In the genomic region with DNA sequence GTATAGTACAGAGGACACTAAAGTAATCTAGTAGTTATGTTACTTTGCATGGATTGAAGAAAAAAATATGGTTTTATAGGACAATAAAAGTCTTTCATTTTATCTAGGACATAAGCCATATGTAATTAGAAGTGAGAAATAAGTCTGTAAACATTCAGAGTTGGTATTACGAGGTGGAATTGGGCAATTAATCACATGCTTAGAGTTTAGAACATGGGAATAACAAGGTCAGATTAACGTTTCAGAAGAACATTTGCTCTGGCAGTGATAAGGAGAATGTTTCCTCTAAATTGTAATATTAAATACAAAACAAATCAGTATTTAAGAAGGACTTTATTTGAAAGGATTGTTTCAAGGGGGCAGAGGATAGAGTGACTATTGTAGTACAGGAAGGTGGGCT, we compare ENCODE assay signal across 1 cellular context.
TF ChIP-seq lines count a peak whose summit lies in the region.

No MANE protein-coding gene starts in this region.

TF ChIP-seq in liver, 16 proteins besides CTCF, POLR2A, EP300 and RAD21:
- TF ChIP-seq, protein P1, sequence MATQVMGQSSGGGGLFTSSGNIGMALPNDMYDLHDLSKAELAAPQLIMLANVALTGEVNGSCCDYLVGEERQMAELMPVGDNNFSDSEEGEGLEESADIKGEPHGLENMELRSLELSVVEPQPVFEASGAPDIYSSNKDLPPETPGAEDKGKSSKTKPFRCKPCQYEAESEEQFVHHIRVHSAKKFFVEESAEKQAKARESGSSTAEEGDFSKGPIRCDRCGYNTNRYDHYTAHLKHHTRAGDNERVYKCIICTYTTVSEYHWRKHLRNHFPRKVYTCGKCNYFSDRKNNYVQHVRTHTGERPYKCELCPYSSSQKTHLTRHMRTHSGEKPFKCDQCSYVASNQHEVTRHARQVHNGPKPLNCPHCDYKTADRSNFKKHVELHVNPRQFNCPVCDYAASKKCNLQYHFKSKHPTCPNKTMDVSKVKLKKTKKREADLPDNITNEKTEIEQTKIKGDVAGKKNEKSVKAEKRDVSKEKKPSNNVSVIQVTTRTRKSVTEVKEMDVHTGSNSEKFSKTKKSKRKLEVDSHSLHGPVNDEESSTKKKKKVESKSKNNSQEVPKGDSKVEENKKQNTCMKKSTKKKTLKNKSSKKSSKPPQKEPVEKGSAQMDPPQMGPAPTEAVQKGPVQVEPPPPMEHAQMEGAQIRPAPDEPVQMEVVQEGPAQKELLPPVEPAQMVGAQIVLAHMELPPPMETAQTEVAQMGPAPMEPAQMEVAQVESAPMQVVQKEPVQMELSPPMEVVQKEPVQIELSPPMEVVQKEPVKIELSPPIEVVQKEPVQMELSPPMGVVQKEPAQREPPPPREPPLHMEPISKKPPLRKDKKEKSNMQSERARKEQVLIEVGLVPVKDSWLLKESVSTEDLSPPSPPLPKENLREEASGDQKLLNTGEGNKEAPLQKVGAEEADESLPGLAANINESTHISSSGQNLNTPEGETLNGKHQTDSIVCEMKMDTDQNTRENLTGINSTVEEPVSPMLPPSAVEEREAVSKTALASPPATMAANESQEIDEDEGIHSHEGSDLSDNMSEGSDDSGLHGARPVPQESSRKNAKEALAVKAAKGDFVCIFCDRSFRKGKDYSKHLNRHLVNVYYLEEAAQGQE (IDR thresholded peaks at IDR 0.05) = no peak
- peak; percentile 32 for TF ChIP-seq YY1 (IDR thresholded peaks at IDR 0.05)
- TF ChIP-seq JUND (IDR thresholded peaks at IDR 0.05) = no peak
- peak in 1 of 2 donors; percentile 50 for TF ChIP-seq HNF4A (conservative IDR thresholded peaks at IDR 0.05)
- TF ChIP-seq MAX (IDR thresholded peaks at IDR 0.05) = peak; percentile 66
- TF ChIP-seq HNF4G (IDR thresholded peaks at IDR 0.05) = no peak
- TF ChIP-seq FOXA2 (IDR thresholded peaks at IDR 0.05) = peak; percentile 30
- peak in 1 of 2 donors; percentile 46 for TF ChIP-seq RXRA (IDR thresholded peaks at IDR 0.05)
- TF ChIP-seq ZBTB33 (IDR thresholded peaks at IDR 0.05) = peak; percentile 30
